ENCODE assay signal across 1 cellular context in genomic region chr2:203656522-203657287, GRCh38.
TF ChIP-seq lines count a peak whose summit lies in the region.

No MANE protein-coding gene starts in this region.

TF ChIP-seq in HepG2, 621 proteins besides CTCF, POLR2A, EP300 and RAD21 (continued from another document and continues in another):
- TF ChIP-seq ZHX1 (CRISPR knock-in tag; IDR thresholded peaks at IDR 0.05; ENCODE audit: low read depth) (peak; percentile 70; the same call in 1 of the 2 replicates), FOXK1 (CRISPR knock-in tag; IDR thresholded peaks at IDR 0.05; ENCODE audit: borderline replicate concordance, low read depth) (peak; percentile 68), ZNF343 (CRISPR knock-in tag; IDR thresholded peaks at IDR 0.05) (peak; percentile 59; the same call in 1 of the 2 replicates), ZNF350 (CRISPR knock-in tag; IDR thresholded peaks at IDR 0.05; ENCODE audit: borderline replicate concordance, low read depth) (peak; percentile 70; the same call in 1 of the 2 replicates), TRIM24 (CRISPR knock-in tag; IDR thresholded peaks at IDR 0.05) (peak; percentile 71; the same call in 1 of the 2 replicates), ZNF609 (CRISPR knock-in tag; IDR thresholded peaks at IDR 0.05; ENCODE audit: borderline replicate concordance) (peak; percentile 75; the same call in 1 of the 2 replicates), CREB1 (IDR thresholded peaks at IDR 0.05) (no peak), CREB1 (CRISPR knock-in tag; IDR thresholded peaks at IDR 0.05) (peak; percentile 55; the same call in 1 of the 2 replicates), GABPB1 (CRISPR knock-in tag; IDR thresholded peaks at IDR 0.05) (peak; percentile 52; the same call in 1 of the 2 replicates), SKI (IDR thresholded peaks at IDR 0.05; ENCODE audit: partially characterized antibody) (peak; percentile 63), DBP (CRISPR knock-in tag; IDR thresholded peaks at IDR 0.05; ENCODE audit: not compliant biosample characterization) (no peak), MIXL1 (CRISPR knock-in tag; IDR thresholded peaks at IDR 0.05) (no peak), ZNF264 (CRISPR knock-in tag; IDR thresholded peaks at IDR 0.05) (peak; percentile 58; the same call in 1 of the 2 replicates), SOX5 (CRISPR knock-in tag; IDR thresholded peaks at IDR 0.05; ENCODE audit: borderline replicate concordance) (peak; percentile 88), HOMEZ (CRISPR knock-in tag; IDR thresholded peaks at IDR 0.05; ENCODE audit: low read depth) (peak; percentile 93), PRDM4 (CRISPR knock-in tag; IDR thresholded peaks at IDR 0.05; ENCODE audit: borderline replicate concordance) (no peak), TFDP2 (CRISPR knock-in tag; IDR thresholded peaks at IDR 0.05) (peak; percentile 91), ZNF629 (CRISPR knock-in tag; conservative IDR thresholded peaks at IDR 0.05) (peak; percentile 41; the same call in 1 of the 2 replicates), ZNF790 (CRISPR knock-in tag; IDR thresholded peaks at IDR 0.05; ENCODE audit: borderline replicate concordance) (0 out of 2 replicates have a peak, but pooled peaks have one; percentile 55), ZNF564 (CRISPR knock-in tag; IDR thresholded peaks at IDR 0.05) (peak; percentile 58; the same call in 1 of the 2 replicates), KAT2B (IDR thresholded peaks at IDR 0.05; ENCODE audit: borderline replicate concordance, low read depth, low read length) (no peak), THAP11 (CRISPR knock-in tag; IDR thresholded peaks at IDR 0.05) (peak; percentile 80), HNF1A (IDR thresholded peaks at IDR 0.05; ENCODE audit: low read depth) (0 out of 2 replicates have a peak, but pooled peaks have one; percentile 43), HNF1A (CRISPR knock-in tag; IDR thresholded peaks at IDR 0.05; ENCODE audit: borderline replicate concordance) (peak; percentile 52; the same call in 1 of the 2 replicates), MATR3 (CRISPR knock-in tag; IDR thresholded peaks at IDR 0.05) (no peak), ZNF773 (CRISPR knock-in tag; IDR thresholded peaks at IDR 0.05; ENCODE audit: borderline replicate concordance) (no peak), ZMYM4 (CRISPR knock-in tag; IDR thresholded peaks at IDR 0.05) (peak; percentile 84), TEF (CRISPR knock-in tag; IDR thresholded peaks at IDR 0.05) (no peak), SP5 (CRISPR knock-in tag; IDR thresholded peaks at IDR 0.05; ENCODE audit: borderline replicate concordance, low read depth) (peak; percentile 98), ZNF598 (CRISPR knock-in tag; IDR thresholded peaks at IDR 0.05; ENCODE audit: borderline replicate concordance) (0 out of 2 replicates have a peak, but pooled peaks have one; percentile 48), ZNF501 (CRISPR knock-in tag; IDR thresholded peaks at IDR 0.05) (peak; percentile 80), MXI1 (IDR thresholded peaks at IDR 0.05; ENCODE audit: borderline replicate concordance, low read depth, low read length) (peak; percentile 70; the same call in 1 of the 3 replicates), SETDB1 (CRISPR knock-in tag; IDR thresholded peaks at IDR 0.05; ENCODE audit: borderline replicate concordance) (no peak), NR2F1 (CRISPR knock-in tag; IDR thresholded peaks at IDR 0.05) (peak; percentile 42 to 61; a peak in 3 of 4 replicates), ZNF772 (CRISPR knock-in tag; IDR thresholded peaks at IDR 0.05) (no peak), TAF1 (CRISPR knock-in tag; IDR thresholded peaks at IDR 0.05) (no peak; the same call in 1 of the 2 replicates), TCF7 (IDR thresholded peaks at IDR 0.05; ENCODE audit: low read depth) (peak; percentile 80), CREB3 (CRISPR knock-in tag; IDR thresholded peaks at IDR 0.05) (0 out of 2 replicates have a peak, but pooled peaks have one; percentile 29), ZNF136 (CRISPR knock-in tag; IDR thresholded peaks at IDR 0.05; ENCODE audit: low read depth) (0 out of 2 replicates have a peak, but pooled peaks have one; percentile 55), GTF3A (CRISPR knock-in tag; conservative IDR thresholded peaks at IDR 0.05) (0 out of 2 replicates have a peak, but pooled peaks have one; percentile 59), ZNF317 (CRISPR knock-in tag; IDR thresholded peaks at IDR 0.05) (peak; percentile 57; the same call in 1 of the 2 replicates)
